In the genomic region with DNA sequence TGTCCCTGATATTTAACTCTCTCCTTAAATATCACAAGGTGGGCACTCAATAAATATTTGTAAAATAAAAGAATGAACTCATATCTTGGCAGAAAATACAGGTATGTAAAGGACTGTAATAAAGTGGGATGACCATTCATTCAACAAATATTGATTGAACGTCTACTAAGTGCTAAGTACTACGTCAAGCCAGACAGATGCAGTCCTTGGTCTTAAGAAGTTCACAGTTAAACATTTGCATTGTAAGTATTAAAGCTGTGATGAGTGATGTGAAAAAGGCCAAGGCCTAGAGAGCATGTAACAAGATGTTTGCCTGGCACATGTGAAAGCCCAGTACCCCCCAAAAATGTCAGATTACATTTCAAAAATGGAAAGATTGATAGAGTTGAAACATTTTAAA, we compare ENCODE assay signal across 21 cellular contexts.
DNase-seq lines count a peak whose midpoint lies in the region; ATAC-seq and TF ChIP-seq lines count a peak whose summit lies in the region.
"Had no signal": no experiment of that assay in that cellular context is flagged by ENCODE, and none has a peak within 500 bp of the region (broad histone marks: within the 10 kb centered on the region; RNA-seq: fewer than 3 reads in every experiment).

No MANE protein-coding gene starts in this region.

- H3K4me2 ChIP-seq in PC-3 (ENCODE audit: low read length): no peak overlapping the region
- H3K4me2 ChIP-seq: BLaER1 had no signal

- peak overlapping the region in 4 of 6 donors; percentile 7 to 86 (median 48) for H3K27ac Mint-ChIP-seq in naive B cell
- H3K27ac Mint-ChIP-seq in stimulated activated effector memory CD8-positive, alpha-beta T cell treated with anti-CD3 and anti-CD28 coated beads, Interleukin-12 subunit alpha, Interleukin-12 subunit beta, amount 100 ng/mL, for 72 hours: no peak overlapping the region

- CTCF ChIA-PET in PC-3 (lab: Charles Lee): no interaction called here

- no peak overlapping the region for H2AFZ ChIP-seq in PC-3 (ENCODE audit: low read length)

- TF ChIP-seq CTCF in PC-3 (conservative IDR thresholded peaks at IDR 0.05; ENCODE audit: low read depth, low read length): no peak
- TF ChIP-seq CTCF in left lung (IDR thresholded peaks at IDR 0.05): no peak
- no peak for TF ChIP-seq CTCF in upper lobe of right lung (IDR thresholded peaks at IDR 0.05)
- TF ChIP-seq CTCF in GM13977 (IDR thresholded peaks at IDR 0.05; ENCODE audit: extremely low read depth, insufficient read depth, missing control alignments): no peak

- no peaks in the 10 kb centered on the region for H3K9me2 ChIP-seq in PC-3 (replicated peaks; ENCODE audit: low read length)

- DNase-seq in PC-3 (peak; percentile 36), left lung (no peak), naive B cell (no peak), upper lobe of right lung (no peak), GM13977 (ENCODE audit: low spot score) (no peak), UCSD-AML1 (lab: John Stamatoyannopoulos, UW; ENCODE audit: unreplicated experiment) (no peak), NCI-H1436 treated with DMSO at 0.1 percent for 48 hours (lab: John Stamatoyannopoulos, UW) (no peak)
- DNase-seq in stimulated activated effector memory CD8-positive, alpha-beta T cell treated with anti-CD3 and anti-CD28 coated beads, Interleukin-12 subunit alpha, Interleukin-12 subunit beta, amount 100 ng/mL, for 72 hours (ENCODE audit: low spot score in 2 of 2): no peak
- DNase-seq: 8988T; ACHN; BE2C; C1 segment of cervical spinal cord; Calu3; CD4-positive, alpha-beta memory T cell; CD4-positive, CD25-positive, alpha-beta regulatory T cell; CD8-positive, alpha-beta memory T cell; COR-L47; DMS79 treated with DMSO at 0.1 percent for 48 hours; GF-D8 had no signal

- H3K9ac ChIP-seq in PC-3 (ENCODE audit: low read length): no peak overlapping the region
- H3K9ac ChIP-seq: BLaER1 had no signal

- H3K27me3 ChIP-seq in PC-3 (ENCODE audit: low read length): no peaks in the 10 kb centered on the region
- H3K27me3 ChIP-seq in left lung: no peaks in the 10 kb centered on the region
- no peaks in the 10 kb centered on the region for H3K27me3 ChIP-seq in upper lobe of right lung
- H3K27me3 ChIP-seq: BE2C, BLaER1 had no signal

- H3K27me3 Mint-ChIP-seq in naive B cell: no peaks in the 10 kb centered on the region
- H3K27me3 Mint-ChIP-seq: CD4-positive, alpha-beta memory T cell; CD4-positive, CD25-positive, alpha-beta regulatory T cell; CD8-positive, alpha-beta memory T cell had no signal

- H3K36me3 Mint-ChIP-seq in naive B cell: no peaks in the 10 kb centered on the region
- H3K36me3 Mint-ChIP-seq in stimulated activated effector memory CD8-positive, alpha-beta T cell treated with anti-CD3 and anti-CD28 coated beads, Interleukin-12 subunit alpha, Interleukin-12 subunit beta, amount 100 ng/mL, for 72 hours: no peaks in the 10 kb centered on the region
- H3K36me3 Mint-ChIP-seq: CD4-positive, alpha-beta memory T cell; CD4-positive, CD25-positive, alpha-beta regulatory T cell had no signal

- H3F3A ChIP-seq in PC-3 (ENCODE audit: low read length, unreplicated experiment): no peaks in the 10 kb centered on the region

- H3K4me3 Mint-ChIP-seq in naive B cell: no peak overlapping the region
- H3K4me3 Mint-ChIP-seq in stimulated activated effector memory CD8-positive, alpha-beta T cell treated with anti-CD3 and anti-CD28 coated beads, Interleukin-12 subunit alpha, Interleukin-12 subunit beta, amount 100 ng/mL, for 72 hours: no peak overlapping the region
- H3K4me3 Mint-ChIP-seq: CD14-positive monocyte; CD4-positive, alpha-beta memory T cell; CD4-positive, CD25-positive, alpha-beta regulatory T cell; CD8-positive, alpha-beta memory T cell had no signal

- ATAC-seq in PC-3: 0 out of 2 replicates have a peak, but pooled peaks have one; percentile 29
- peak; percentile 79 for ATAC-seq in left lung
- ATAC-seq in naive B cell (ENCODE audit: low read depth in 2 of 2): no peak
- ATAC-seq in upper lobe of right lung: peak; percentile 33
- no peak for ATAC-seq in stimulated activated effector memory CD8-positive, alpha-beta T cell treated with anti-CD3 and anti-CD28 coated beads, Interleukin-12 subunit alpha, Interleukin-12 subunit beta, amount 100 ng/mL, for 72 hours

- no peaks in the 10 kb centered on the region for H3K9me3 ChIP-seq in PC-3 (ENCODE audit: low read length)
- H3K9me3 ChIP-seq in left lung: no peaks in the 10 kb centered on the region
- H3K9me3 ChIP-seq in upper lobe of right lung: no peaks in the 10 kb centered on the region
- H3K9me3 ChIP-seq: BE2C had no signal

- H3K4me3 ChIP-seq in PC-3 (ENCODE audit: low read length) (no peak overlapping the region), left lung (no peak overlapping the region), upper lobe of right lung (no peak overlapping the region)
- H3K4me3 ChIP-seq: BLaER1 had no signal

- H3K9me3 Mint-ChIP-seq in naive B cell: peaks cover 0 to 7% (median 0%) of the 10 kb centered on the region in 7 donors
- H3K9me3 Mint-ChIP-seq in stimulated activated effector memory CD8-positive, alpha-beta T cell treated with anti-CD3 and anti-CD28 coated beads, Interleukin-12 subunit alpha, Interleukin-12 subunit beta, amount 100 ng/mL, for 72 hours: no peaks in the 10 kb centered on the region
- H3K9me3 Mint-ChIP-seq: CD4-positive, CD25-positive, alpha-beta regulatory T cell; CD8-positive, alpha-beta memory T cell had no signal

- H3K4me1 ChIP-seq in PC-3 (ENCODE audit: insufficient read depth, low read length) (0 out of 2 replicates have a peak, but pooled peaks cover 5% of the 10 kb centered on the region), left lung (peaks cover 5 to 30% of the 10 kb centered on the region in 2 donors), upper lobe of right lung (peaks cover 18% of the 10 kb centered on the region)
- H3K4me1 ChIP-seq: BE2C had no signal

- H3K79me2 ChIP-seq in PC-3 (ENCODE audit: low read length): no peaks in the 10 kb centered on the region

- intact Hi-C loops in PC-3 (cut with micrococcal nuclease) (no loop called here), left lung (cut with DNase I) (no loop called here), upper lobe of right lung (cut with DNase I) (no loop called here)

- no peaks in the 10 kb centered on the region for H4K20me1 ChIP-seq in PC-3 (ENCODE audit: low read length)
- H4K20me1 ChIP-seq: BLaER1 had no signal

- peak overlapping the region; percentile 48 for H3K27ac ChIP-seq in PC-3 (ENCODE audit: low read length)
- H3K27ac ChIP-seq in left lung: peak overlapping the region in 1 of 2 donors; percentile 15
- no peak overlapping the region for H3K27ac ChIP-seq in upper lobe of right lung
- H3K27ac ChIP-seq: BLaER1 had no signal

- in situ Hi-C loops in GM13977 (cut with MboI; ENCODE audit: low pct_unique_long_range_greater_than_20kb, low sequenced_read_pairs, unreplicated experiment): no loop called here

- no TSS peak for BruUV-seq in PC-3 (replicated peaks; lab: Mats Ljungman, UMichigan)

- H3K36me3 ChIP-seq in PC-3 (ENCODE audit: low read depth, low read length) (no peaks in the 10 kb centered on the region), left lung (no peaks in the 10 kb centered on the region), upper lobe of right lung (no peaks in the 10 kb centered on the region)
- H3K36me3 ChIP-seq: BE2C, BLaER1 had no signal

- POLR2A ChIA-PET in PC-3 (lab: Charles Lee; ENCODE audit: unreplicated experiment): no interaction called here

- H3K4me1 Mint-ChIP-seq in naive B cell: peaks cover 58 to 75% (median 69%) of the 10 kb centered on the region in 3 donors
- peaks cover 39% of the 10 kb centered on the region for H3K4me1 Mint-ChIP-seq in stimulated activated effector memory CD8-positive, alpha-beta T cell treated with anti-CD3 and anti-CD28 coated beads, Interleukin-12 subunit alpha, Interleukin-12 subunit beta, amount 100 ng/mL, for 72 hours

Comparison
In these comparisons a context has a peak if more than half of its experiments do, and no peak if none do; other contexts are left out.
1. ATAC-seq: peak in PC-3 (single experiment), left lung (single experiment) and upper lobe of right lung (single experiment); none in naive B cell (0 of 2) and stimulated activated effector memory CD8-positive, alpha-beta T cell treated with anti-CD3 and anti-CD28 coated beads, Interleukin-12 subunit alpha, Interleukin-12 subunit beta, amount 100 ng/mL, for 72 hours (single experiment).